In the genomic region with DNA sequence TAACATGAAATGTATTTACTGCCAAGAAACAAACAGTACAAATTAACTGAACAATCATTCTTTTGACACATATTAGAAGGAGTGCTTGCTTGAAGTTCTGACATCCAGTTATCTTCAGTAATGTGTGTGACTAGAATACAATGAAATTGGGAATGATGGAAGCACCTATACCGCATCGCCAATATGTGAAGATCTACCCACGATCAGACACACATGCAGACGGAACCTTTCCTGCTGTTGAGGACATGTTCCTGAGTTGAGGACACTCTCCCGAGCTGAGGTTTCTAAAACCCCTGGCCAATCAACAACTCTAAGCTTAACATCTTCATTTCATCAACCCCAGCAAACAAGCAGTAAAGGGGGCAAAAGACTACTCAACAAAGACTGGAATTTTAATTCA, we compare ENCODE assay signal across 6 cellular contexts.
"Had no signal": no experiment of that assay in that cellular context is flagged by ENCODE, and none has a peak within 500 bp of the region (broad histone marks: within the 10 kb centered on the region; RNA-seq: fewer than 3 reads in every experiment).

A gene (minus strand): TSS at position 101 of the 400 bp plus-strand sequence. CDS start 133 bp downstream, outside the sequence.

- FAIRE-seq: HepG2, HTR-8/SVneo, K562 had no signal

- DNase-seq: IMR-90, KBM-7, KG1 had no signal

- ATAC-seq: HepG2, K562 had no signal
